In genomic region chr10:10498781-10499180, GRCh38 we compare ENCODE assay signal across 19 cellular contexts.
"Had no signal": no experiment of that assay in that cellular context is flagged by ENCODE, and none has a peak within 500 bp of the region (broad histone marks: within the 10 kb centered on the region; RNA-seq: fewer than 3 reads in every experiment).

No MANE protein-coding gene starts in this region.

- DNase-seq: activated CD4-positive, alpha-beta T cell treated with anti-CD3 and anti-CD28 coated beads, Interleukin-2, amount 10 ng/mL, durations not matched to agents 24 days and 14 days; activated CD8-positive, alpha-beta T cell treated with anti-CD3 and anti-CD28 coated beads, Interleukin-2, amount 10 ng/mL, durations not matched to agents 7 days and 5 days; activated naive CD4-positive, alpha-beta T cell treated with Interleukin-2 at 50 U/mL for 16 hours; activated naive CD8-positive, alpha-beta T cell treated with anti-CD3 and anti-CD28 coated beads, Interleukin-2, amount 10 ng/mL, durations not matched to agents 7 days and 5 days; activated T-cell treated with anti-CD3 and anti-CD28 coated beads, Interleukin-2, amount 50 U/mL, for 24 hours; body of pancreas; cortex of kidney; erythroblast; left colon; lower lobe of right lung; nucleus accumbens; posterior cingulate gyrus; stimulated activated CD4-positive, alpha-beta T cell treated with anti-CD3 and anti-CD28 coated beads, Interleukin-12 subunit alpha, Interleukin-12 subunit beta, amount 100 ng/mL, for 4 hours; stimulated activated CD4-positive, alpha-beta T cell treated with anti-CD3 and anti-CD28 coated beads, Interleukin-1b, Interleukin-23, amount 100 ng/mL, for 48 hours; stimulated activated CD8-positive, alpha-beta memory T cell treated with anti-CD3 and anti-CD28 coated beads, Interleukin-4, amount 100 ng/mL, for 48 hours; stimulated activated naive CD4-positive, alpha-beta T cell; tibial artery had no signal

- H3K36me3 ChIP-seq: lower lobe of right lung, tibial artery had no signal

- H3K4me1 ChIP-seq: body of pancreas, lower lobe of right lung had no signal

- ATAC-seq: activated CD8-positive, alpha-beta T cell treated with anti-CD3 and anti-CD28 coated beads, Interleukin-2, amount 10 ng/mL, durations not matched to agents 7 days and 5 days; body of pancreas; left colon; lower lobe of right lung had no signal

- H3K27me3 ChIP-seq: body of pancreas, tibial artery had no signal

- FAIRE-seq: endometrium, islet of Langerhans had no signal

- H3K9me3 ChIP-seq: body of pancreas, lower lobe of right lung, tibial artery had no signal

- H3K4me3 ChIP-seq: body of pancreas, lower lobe of right lung, tibial artery had no signal

- H3K27ac ChIP-seq: body of pancreas, lower lobe of right lung, tibial artery had no signal
